In the genomic region with DNA sequence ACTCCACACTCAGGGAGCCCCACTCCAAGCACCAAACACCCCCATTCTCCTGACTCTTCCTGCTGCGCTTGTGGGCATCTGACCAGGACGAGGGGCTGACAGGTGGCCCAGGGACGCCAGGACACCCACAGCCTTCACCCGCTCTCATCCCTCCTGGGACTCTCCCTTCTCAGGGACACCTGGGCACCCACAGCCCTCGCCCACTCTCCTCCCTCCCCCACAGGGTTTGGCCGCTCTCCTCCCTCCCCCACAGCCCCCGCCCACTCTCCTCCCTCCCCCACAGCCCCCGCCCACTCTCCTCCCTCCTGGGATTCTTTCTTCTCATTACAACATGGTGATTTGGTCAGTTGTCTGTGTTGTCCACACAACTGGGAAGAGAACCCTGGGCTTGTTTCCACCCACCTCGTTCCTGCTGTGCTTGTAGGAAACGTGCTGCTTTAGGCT, we compare ENCODE assay signal across 1 cellular context.
TF ChIP-seq lines count a peak whose summit lies in the region.

No MANE protein-coding gene starts in this region.

TF ChIP-seq in GM12878, 131 proteins besides CTCF, POLR2A, EP300 and RAD21:
- TF ChIP-seq, protein P1, sequence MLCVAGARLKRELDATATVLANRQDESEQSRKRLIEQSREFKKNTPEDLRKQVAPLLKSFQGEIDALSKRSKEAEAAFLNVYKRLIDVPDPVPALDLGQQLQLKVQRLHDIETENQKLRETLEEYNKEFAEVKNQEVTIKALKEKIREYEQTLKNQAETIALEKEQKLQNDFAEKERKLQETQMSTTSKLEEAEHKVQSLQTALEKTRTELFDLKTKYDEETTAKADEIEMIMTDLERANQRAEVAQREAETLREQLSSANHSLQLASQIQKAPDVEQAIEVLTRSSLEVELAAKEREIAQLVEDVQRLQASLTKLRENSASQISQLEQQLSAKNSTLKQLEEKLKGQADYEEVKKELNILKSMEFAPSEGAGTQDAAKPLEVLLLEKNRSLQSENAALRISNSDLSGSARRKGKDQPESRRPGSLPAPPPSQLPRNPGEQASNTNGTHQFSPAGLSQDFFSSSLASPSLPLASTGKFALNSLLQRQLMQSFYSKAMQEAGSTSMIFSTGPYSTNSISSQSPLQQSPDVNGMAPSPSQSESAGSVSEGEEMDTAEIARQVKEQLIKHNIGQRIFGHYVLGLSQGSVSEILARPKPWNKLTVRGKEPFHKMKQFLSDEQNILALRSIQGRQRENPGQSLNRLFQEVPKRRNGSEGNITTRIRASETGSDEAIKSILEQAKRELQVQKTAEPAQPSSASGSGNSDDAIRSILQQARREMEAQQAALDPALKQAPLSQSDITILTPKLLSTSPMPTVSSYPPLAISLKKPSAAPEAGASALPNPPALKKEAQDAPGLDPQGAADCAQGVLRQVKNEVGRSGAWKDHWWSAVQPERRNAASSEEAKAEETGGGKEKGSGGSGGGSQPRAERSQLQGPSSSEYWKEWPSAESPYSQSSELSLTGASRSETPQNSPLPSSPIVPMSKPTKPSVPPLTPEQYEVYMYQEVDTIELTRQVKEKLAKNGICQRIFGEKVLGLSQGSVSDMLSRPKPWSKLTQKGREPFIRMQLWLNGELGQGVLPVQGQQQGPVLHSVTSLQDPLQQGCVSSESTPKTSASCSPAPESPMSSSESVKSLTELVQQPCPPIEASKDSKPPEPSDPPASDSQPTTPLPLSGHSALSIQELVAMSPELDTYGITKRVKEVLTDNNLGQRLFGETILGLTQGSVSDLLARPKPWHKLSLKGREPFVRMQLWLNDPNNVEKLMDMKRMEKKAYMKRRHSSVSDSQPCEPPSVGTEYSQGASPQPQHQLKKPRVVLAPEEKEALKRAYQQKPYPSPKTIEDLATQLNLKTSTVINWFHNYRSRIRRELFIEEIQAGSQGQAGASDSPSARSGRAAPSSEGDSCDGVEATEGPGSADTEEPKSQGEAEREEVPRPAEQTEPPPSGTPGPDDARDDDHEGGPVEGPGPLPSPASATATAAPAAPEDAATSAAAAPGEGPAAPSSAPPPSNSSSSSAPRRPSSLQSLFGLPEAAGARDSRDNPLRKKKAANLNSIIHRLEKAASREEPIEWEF (IDR thresholded peaks at IDR 0.05; ENCODE audit: insufficient replicate concordance, low read depth, low read length), result no peak
- TF ChIP-seq ZSCAN29 (IDR thresholded peaks at IDR 0.05) (no peak), EGR1 (IDR thresholded peaks at IDR 0.05; ENCODE audit: borderline replicate concordance in 1 of 2, low read depth in 2 of 2, low read length in 2 of 2) (peak in 1 of 2 experiments; percentile 49; a peak in 1 of 3 replicates)
